In the genomic region with DNA sequence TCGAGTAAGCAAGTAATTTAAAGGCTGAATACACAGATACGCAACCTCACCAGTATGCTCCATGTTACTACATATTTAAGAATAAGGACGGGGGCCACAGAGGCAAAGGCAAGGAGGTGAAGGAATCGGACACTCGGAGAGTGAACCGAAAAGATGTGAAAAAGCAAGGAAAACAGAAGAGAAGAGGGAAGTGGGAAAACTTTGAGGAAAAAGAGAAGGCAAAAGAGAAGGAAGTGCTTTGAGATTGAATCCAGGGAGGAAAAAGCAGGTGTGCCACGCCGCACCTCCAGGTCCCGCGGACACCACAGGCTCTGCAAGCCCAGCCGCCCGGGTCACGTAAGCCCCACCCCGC, we compare ENCODE assay signal across 8 cellular contexts. TPM values are rescaled to one million over a fixed set of nuclear protein-coding genes. Genes with fewer than 3 reads are reported as not detected.
DNase-seq lines count a peak whose midpoint lies in the region; ATAC-seq and TF ChIP-seq lines count a peak whose summit lies in the region.

No MANE protein-coding gene starts in this region.

- CTCF ChIA-PET in CD4-positive, alpha-beta T cell (lab: Charles Lee), result interaction anchor here (1.2 to 1.4 kb wide), 2 partner anchors 448 to 615 kb away, joined by 3 read pairs; no protein-coding TSS in a partner anchor

- H3K4me3 ChIP-seq in OCI-LY1 (ENCODE audit: low read depth, low read length, poor library complexity, severe bottlenecking) (peak overlapping the region; percentile 94), osteoblast (ENCODE audit: insufficient read depth, low read length) (peak overlapping the region; percentile 97)

- no peaks in the 10 kb centered on the region for H3K9me3 Mint-ChIP-seq in CD4-positive, alpha-beta T cell

- H3K27me3 Mint-ChIP-seq in CD4-positive, alpha-beta T cell, result no peaks in the 10 kb centered on the region

- H3K27ac ChIP-seq in CD4-positive, alpha-beta T cell (ENCODE audit: low read depth, low read length), result peak overlapping the region; percentile 64
- H3K27ac ChIP-seq in OCI-LY1 (ENCODE audit: low read depth, low read length, poor library complexity, severe bottlenecking) (peak overlapping the region; percentile 34), epithelial cell of prostate (peak overlapping the region; percentile 89), osteoblast (ENCODE audit: low read depth, low read length) (peak overlapping the region; percentile 67)

- H3K36me3 Mint-ChIP-seq in CD4-positive, alpha-beta T cell (ENCODE audit: low read depth), result peaks cover 42% of the 10 kb centered on the region

- no peaks in the 10 kb centered on the region for H3K9me3 ChIP-seq in CD4-positive, alpha-beta T cell (ENCODE audit: control insufficient read depth, low read length)
- H3K9me3 ChIP-seq in OCI-LY1 (ENCODE audit: low read length) (no peaks in the 10 kb centered on the region), osteoblast (ENCODE audit: low read depth, low read length) (no peaks in the 10 kb centered on the region)

- no peaks in the 10 kb centered on the region for H3K27me3 ChIP-seq in CD4-positive, alpha-beta T cell (ENCODE audit: control insufficient read depth, insufficient read depth, low read length)
- H3K27me3 ChIP-seq in OCI-LY1 (ENCODE audit: insufficient read depth, low read length) (no peaks in the 10 kb centered on the region), osteoblast (ENCODE audit: insufficient read depth, low read length) (no peaks in the 10 kb centered on the region)

- peak overlapping the region; percentile 94 for H3K27ac Mint-ChIP-seq in CD4-positive, alpha-beta T cell

- H3F3A ChIP-seq in OCI-LY1 (ENCODE audit: insufficient read depth, low read length), result peaks cover 8% of the 10 kb centered on the region; the same call in 1 of the 2 replicates

- POLR2A ChIA-PET in CD4-positive, alpha-beta T cell (lab: Charles Lee), result interaction anchor here (0.9 to 1.7 kb wide), 11 partner anchors 11 to 567 kb away, joined by 3 to 24 read pairs (median 6); partner anchors contain the start of genes KBTBD2 and NT5C3A

- no peak for DNase-seq in CD4-positive, alpha-beta T cell
- DNase-seq in epithelial cell of prostate (ENCODE audit: low read depth, low spot score) (no peak), osteoblast (ENCODE audit: insufficient read length, low spot score, missing footprints) (no peak), HPDE6-E6E7 (ENCODE audit: extremely low spot score) (no peak), HCEC 1CT (no peak)

- H2AFZ ChIP-seq in OCI-LY1 (ENCODE audit: low read length) (peak overlapping the region; percentile 100), osteoblast (ENCODE audit: low read length) (peak overlapping the region; percentile 90)

- intact Hi-C loops in CD4-positive, alpha-beta T cell (cut with DNase I, micrococcal nuclease), result loop anchor here (5.0 to 10.0 kb wide), 11 partner anchors 37 to 1900 kb away; partner anchors contain the start of genes KBTBD2 (in 2 of the 2), BBS9 (in 1 of the 2), GARS1 (in 1 of the 2) and NT5C3A (in 1 of the 2)

- H3K36me3 ChIP-seq in OCI-LY1 (ENCODE audit: insufficient read depth, low read length) (peaks cover 21% of the 10 kb centered on the region), osteoblast (ENCODE audit: insufficient read depth, low read length) (no peaks in the 10 kb centered on the region)

- H3K4me2 ChIP-seq in OCI-LY1 (ENCODE audit: low read length) (peak overlapping the region; percentile 100), osteoblast (ENCODE audit: insufficient read depth, low read length) (peak overlapping the region; percentile 98)

- no peak for TF ChIP-seq CTCF in CD4-positive, alpha-beta T cell (IDR thresholded peaks at IDR 0.05)
- no peak for TF ChIP-seq CTCF in OCI-LY1 (IDR thresholded peaks at IDR 0.05; ENCODE audit: low read length)
- TF ChIP-seq CTCF in osteoblast (IDR thresholded peaks at IDR 0.05; ENCODE audit: extremely low read depth, low read depth, low read length), result no peak

- ATAC-seq in CD4-positive, alpha-beta T cell (ENCODE audit: poor library complexity), result no peak
- ATAC-seq in GM21529 (IDR thresholded peaks at IDR 0.05; ENCODE audit: unreplicated experiment) (peak; percentile 8), HG02870 (IDR thresholded peaks at IDR 0.05; ENCODE audit: unreplicated experiment) (no peak)

- peak overlapping the region; percentile 95 for H3K9ac ChIP-seq in OCI-LY1 (ENCODE audit: low read length)

- H3K79me2 ChIP-seq in OCI-LY1 (ENCODE audit: insufficient read depth, low read length) (peaks cover 36% of the 10 kb centered on the region), osteoblast (ENCODE audit: insufficient read depth, low read length) (peaks cover 52% of the 10 kb centered on the region)

- H3K9me2 ChIP-seq in OCI-LY1 (ENCODE audit: low read depth, low read length), result no peaks in the 10 kb centered on the region

- H3K4me1 ChIP-seq in OCI-LY1 (ENCODE audit: insufficient read depth, low read length, severe bottlenecking) (peaks cover 26% of the 10 kb centered on the region), osteoblast (ENCODE audit: insufficient read depth, low read length) (peaks cover 4% of the 10 kb centered on the region)

- peaks cover 53% of the 10 kb centered on the region for H3K4me1 Mint-ChIP-seq in CD4-positive, alpha-beta T cell (ENCODE audit: low read depth)

- H3K4me3 Mint-ChIP-seq in CD4-positive, alpha-beta T cell, result peak overlapping the region; percentile 92

- H4K20me1 ChIP-seq in OCI-LY1 (ENCODE audit: insufficient read depth, low read length) (no peaks in the 10 kb centered on the region), osteoblast (ENCODE audit: insufficient read depth, low read length) (peaks cover 9% of the 10 kb centered on the region)

RNA-seq across cellular contexts. Expression of gene AVL9, which starts 0.4 kb away (rescaled TPM):
- 10 to 100 TPM; 23.3 to 25.4 TPM for total RNA-seq in CD4-positive, alpha-beta T cell
- 30.9 and 32.2 TPM in 2 replicates for total RNA-seq in osteoblast

RNA-seq across cellular contexts. Expression of gene LSM5, which starts 4.7 kb away (rescaled TPM):
- 10 to 100 TPM; 28.2 to 28.7 TPM for total RNA-seq in CD4-positive, alpha-beta T cell
- total RNA-seq in osteoblast, result 16.8 and 17.4 TPM in 2 replicates

Comparison
In these comparisons a context has a peak if more than half of its experiments do, and no peak if none do; other contexts are left out.
1. H3K27ac ChIP-seq: peak in every context shown above with its lines; median percentile 89 in epithelial cell of prostate; 67 in osteoblast; 64 in CD4-positive, alpha-beta T cell; 34 in OCI-LY1.